10 cellular contexts compared by ENCODE assay signal in genomic region chr3:128307029-128307633, GRCh38.
A peak's percentile ranks its signal among the peaks of the same experiment; 100 is the strongest.
DNase-seq lines count a peak whose midpoint lies in the region; TF ChIP-seq lines count a peak whose summit lies in the region.
"Had no signal": no experiment of that assay in that cellular context is flagged by ENCODE, and none has a peak within 500 bp of the region (broad histone marks: within the 10 kb centered on the region; RNA-seq: fewer than 3 reads in every experiment).

No MANE protein-coding gene starts in this region.

- DNase-seq in NCI-H2081 (lab: John Stamatoyannopoulos, UW), result peak; percentile 16 to 41
- no peak for DNase-seq in NCI-H2081 treated with DMSO at 0.1 percent for 48 hours (lab: John Stamatoyannopoulos, UW)
- peak; percentile 22 for DNase-seq in NCI-H146 treated with DMSO at 0.1 percent for 48 hours (lab: John Stamatoyannopoulos, UW; ENCODE audit: unreplicated experiment)
- DNase-seq in cerebellar cortex (ENCODE audit: low spot score), result peak; percentile 17
- no peak for DNase-seq in osteoblast (ENCODE audit: insufficient read length, low spot score, missing footprints)
- DNase-seq in occipital lobe (lab: John Stamatoyannopoulos, UW), result no peak
- no peak for DNase-seq in T-helper 1 cell
- DNase-seq in activated naive CD4-positive, alpha-beta T cell treated with anti-CD3 and anti-CD28 coated beads for 36 hours, result no peak

- H3K4me3 Mint-ChIP-seq in activated naive CD4-positive, alpha-beta T cell treated with anti-CD3 and anti-CD28 coated beads for 36 hours, result no peak overlapping the region

- peaks cover 3% of the 10 kb centered on the region for H3K36me3 Mint-ChIP-seq in activated naive CD4-positive, alpha-beta T cell treated with anti-CD3 and anti-CD28 coated beads for 36 hours (ENCODE audit: low read depth)

- peaks cover 10% of the 10 kb centered on the region for H3K4me1 Mint-ChIP-seq in activated naive CD4-positive, alpha-beta T cell treated with anti-CD3 and anti-CD28 coated beads for 36 hours (ENCODE audit: low read depth)

- CTCF ChIA-PET in activated naive CD4-positive, alpha-beta T cell treated with anti-CD3 and anti-CD28 coated beads for 36 hours (lab: Charles Lee), result interaction anchor here (0.9 to 1.7 kb wide), 4 partner anchors 11 to 198 kb away, joined by 3 to 4 read pairs (median 4); no protein-coding TSS in a partner anchor

- intact Hi-C loops in activated naive CD4-positive, alpha-beta T cell treated with anti-CD3 and anti-CD28 coated beads for 36 hours (cut with micrococcal nuclease), result no loop called here

- no peak overlapping the region for H3K27ac Mint-ChIP-seq in activated naive CD4-positive, alpha-beta T cell treated with anti-CD3 and anti-CD28 coated beads for 36 hours

- TF ChIP-seq CTCF in osteoblast (IDR thresholded peaks at IDR 0.05; ENCODE audit: extremely low read depth, low read depth, low read length), result peak; percentile 17

- no peaks in the 10 kb centered on the region for H3K27me3 ChIP-seq in osteoblast (ENCODE audit: insufficient read depth, low read length)
- H3K27me3 ChIP-seq: adrenal gland, tibial nerve had no signal

- no peak overlapping the region for H2AFZ ChIP-seq in osteoblast (ENCODE audit: low read length)

- H3K36me3 ChIP-seq in osteoblast (ENCODE audit: insufficient read depth, low read length), result no peaks in the 10 kb centered on the region
- H3K36me3 ChIP-seq: adrenal gland had no signal

- peaks cover 7% of the 10 kb centered on the region for H4K20me1 ChIP-seq in osteoblast (ENCODE audit: insufficient read depth, low read length)

- no peaks in the 10 kb centered on the region for H3K9me3 ChIP-seq in osteoblast (ENCODE audit: low read depth, low read length)
- H3K9me3 ChIP-seq: adrenal gland, tibial nerve had no signal

- H3K79me2 ChIP-seq in osteoblast (ENCODE audit: insufficient read depth, low read length), result no peaks in the 10 kb centered on the region

- H3K27ac ChIP-seq in osteoblast (ENCODE audit: low read depth, low read length), result no peak overlapping the region
- H3K27ac ChIP-seq: adrenal gland, tibial nerve had no signal

- no peaks in the 10 kb centered on the region for H3K9me3 Mint-ChIP-seq in activated naive CD4-positive, alpha-beta T cell treated with anti-CD3 and anti-CD28 coated beads for 36 hours

- no peak overlapping the region for H3K4me2 ChIP-seq in osteoblast (ENCODE audit: insufficient read depth, low read length)

- H3K4me3 ChIP-seq in osteoblast (ENCODE audit: insufficient read depth, low read length), result no peak overlapping the region
- H3K4me3 ChIP-seq: adrenal gland, tibial nerve had no signal

- H3K27me3 Mint-ChIP-seq in activated naive CD4-positive, alpha-beta T cell treated with anti-CD3 and anti-CD28 coated beads for 36 hours (ENCODE audit: low read depth), result no peaks in the 10 kb centered on the region

- no peaks in the 10 kb centered on the region for H3K4me1 ChIP-seq in osteoblast (ENCODE audit: insufficient read depth, low read length)
- H3K4me1 ChIP-seq: tibial nerve had no signal

Comparison
In these comparisons a context has a peak if more than half of its experiments do, and no peak if none do; other contexts are left out.
1. DNase-seq: peak in NCI-H2081 (2 of 2), NCI-H146 treated with DMSO at 0.1 percent for 48 hours (single experiment) and cerebellar cortex (single experiment); none in NCI-H2081 treated with DMSO at 0.1 percent for 48 hours (single experiment), osteoblast (single experiment), occipital lobe (single experiment), T-helper 1 cell (0 of 5) and activated naive CD4-positive, alpha-beta T cell treated with anti-CD3 and anti-CD28 coated beads for 36 hours (single experiment).